In the genomic region with DNA sequence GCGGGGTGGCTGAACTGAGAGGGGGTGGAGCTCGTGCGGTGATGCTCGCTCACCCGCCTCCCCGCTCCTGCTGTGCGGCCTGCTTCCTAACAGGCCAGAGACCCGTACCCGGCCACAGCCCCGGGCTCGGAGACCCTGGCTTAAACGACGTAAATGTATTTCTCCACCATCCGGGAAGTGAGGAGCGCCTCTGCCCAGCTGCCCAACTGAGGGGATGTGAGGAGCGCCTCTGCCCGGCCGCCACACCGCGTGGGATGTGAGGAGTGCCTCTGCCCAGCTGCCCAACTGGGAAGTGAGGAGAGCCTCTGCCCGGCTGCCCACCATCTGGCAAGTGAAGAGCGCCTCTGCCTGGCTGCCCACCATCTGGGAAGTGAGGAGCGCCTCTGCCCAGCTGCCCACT, we compare ENCODE assay signal across 8 cellular contexts.
"Had no signal": no experiment of that assay in that cellular context is flagged by ENCODE, and none has a peak within 500 bp of the region (broad histone marks: within the 10 kb centered on the region; RNA-seq: fewer than 3 reads in every experiment).

No MANE protein-coding gene starts in this region.

- H3K4me3 Mint-ChIP-seq: GM23338, H9, IgD-negative memory B cell had no signal

- H3K4me1 Mint-ChIP-seq: GM23338, H9, IgD-negative memory B cell had no signal

- FAIRE-seq: H1, H54, HTR-8/SVneo had no signal

- DNase-seq: H9, HCEC 1CT, KBM-7 had no signal

- H3K4me3 ChIP-seq: GM23338 had no signal

- H3K4me2 ChIP-seq: GM23338 had no signal

- H3K36me3 Mint-ChIP-seq: IgD-negative memory B cell had no signal

- H2AFZ ChIP-seq: GM23338 had no signal

- ATAC-seq: GM23338 had no signal

- H3K27ac Mint-ChIP-seq: GM23338, H9, IgD-negative memory B cell had no signal
